In the genomic region with DNA sequence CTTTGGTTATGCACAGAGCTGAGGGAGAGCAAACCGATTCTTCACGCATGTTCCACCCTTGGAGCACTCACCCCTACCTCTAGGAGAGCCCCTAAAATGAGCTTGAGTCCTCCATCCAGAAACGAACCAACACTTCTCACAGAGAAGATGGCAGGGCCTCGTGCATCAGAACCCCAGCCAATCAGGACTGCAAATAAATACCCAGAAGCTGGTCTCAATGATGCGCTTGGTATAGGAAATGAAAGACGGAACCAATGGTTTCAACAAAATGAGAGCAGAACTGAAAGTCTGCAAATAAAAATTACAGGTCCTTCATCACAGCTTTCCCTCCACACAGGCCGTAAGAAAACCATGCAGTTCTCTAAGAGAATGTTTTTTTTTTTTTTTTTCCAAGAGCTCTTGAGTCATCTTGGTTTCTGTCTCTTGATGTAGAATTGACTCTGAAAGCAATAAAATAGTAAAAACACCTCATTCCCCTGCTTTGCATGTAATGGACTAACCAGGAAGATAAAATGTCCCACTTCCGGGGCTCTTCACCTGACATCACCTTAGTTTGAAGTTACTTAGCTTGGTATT, we compare ENCODE assay signal across 9 cellular contexts. TPM values are rescaled to one million over a fixed set of nuclear protein-coding genes. Genes with fewer than 3 reads are reported as not detected.
A peak's percentile ranks its signal among the peaks of the same experiment; 100 is the strongest.
DNase-seq lines count a peak whose midpoint lies in the region; ATAC-seq and TF ChIP-seq lines count a peak whose summit lies in the region.
"Had no signal": no experiment of that assay in that cellular context is flagged by ENCODE, and none has a peak within 500 bp of the region (broad histone marks: within the 10 kb centered on the region; RNA-seq: fewer than 3 reads in every experiment).

No MANE protein-coding gene starts in this region.

- ATAC-seq in GM21526 (IDR thresholded peaks at IDR 0.05; ENCODE audit: low FRiP score, unreplicated experiment), result peak; percentile 74

- peak overlapping the region; percentile 97 for H3K27ac ChIP-seq in epithelial cell of prostate
- H3K27ac ChIP-seq in A673 (ENCODE audit: low read depth, low read length, poor library complexity, severe bottlenecking), result no peak overlapping the region
- H3K27ac ChIP-seq: upper lobe of left lung had no signal

- intact Hi-C loops in A673 (cut with micrococcal nuclease; ENCODE audit: unreplicated experiment), result no loop called here

- POLR2A ChIA-PET in A673 (lab: Charles Lee; ENCODE audit: low non-redundant PET), result no interaction called here

- no TSS peak for BruUV-seq in A673 (replicated peaks; lab: Mats Ljungman, UMichigan)

- H3K9me3 ChIP-seq in A673 (ENCODE audit: low read depth, low read length, poor library complexity, severe bottlenecking), result no peaks in the 10 kb centered on the region
- H3K9me3 ChIP-seq: upper lobe of left lung had no signal

- CTCF ChIA-PET in A673 (lab: Charles Lee), result no interaction called here

- H3K27me3 ChIP-seq in GM06990 (replicated peaks; ENCODE audit: control insufficient read depth, insufficient read depth, low read length) (no peaks in the 10 kb centered on the region), A673 (replicated peaks; ENCODE audit: insufficient read depth, low read depth, low read length, poor library complexity) (no peaks in the 10 kb centered on the region)
- H3K27me3 ChIP-seq: upper lobe of left lung had no signal

- TF ChIP-seq CTCF in GM06990 (IDR thresholded peaks at IDR 0.05; ENCODE audit: insufficient read depth, low read length, poor library complexity, severe bottlenecking) (no peak), A673 (conservative IDR thresholded peaks at IDR 0.05; ENCODE audit: low read depth, low read length) (no peak)

- H3K4me1 ChIP-seq in A673 (ENCODE audit: insufficient read depth, low read length, poor library complexity, severe bottlenecking), result no peaks in the 10 kb centered on the region

- no peaks in the 10 kb centered on the region for H3K36me3 ChIP-seq in GM06990 (ENCODE audit: control insufficient read depth, insufficient read depth, low read length)
- H3K36me3 ChIP-seq in A673 (ENCODE audit: insufficient read depth, low read length, poor library complexity, severe bottlenecking), result no peaks in the 10 kb centered on the region
- H3K36me3 ChIP-seq: upper lobe of left lung had no signal

- H3K4me3 ChIP-seq in GM06990 (replicated peaks; ENCODE audit: low read depth, low read length) (no peak overlapping the region), A673 (ENCODE audit: low read depth, low read length, poor library complexity, severe bottlenecking) (no peak overlapping the region)
- H3K4me3 ChIP-seq: upper lobe of left lung had no signal

- DNase-seq in GM06990 (ENCODE audit: extremely low read depth, insufficient read length) (peak; percentile 75), M059J (ENCODE audit: low read depth) (peak; percentile 59), epithelial cell of prostate (ENCODE audit: low read depth, low spot score) (no peak), GM03348 (ENCODE audit: low spot score) (no peak), NCI-H1436 (lab: John Stamatoyannopoulos, UW) (no peak), AML-193 (lab: John Stamatoyannopoulos, UW) (no peak), A673 (ENCODE audit: low spot score) (no peak)
- DNase-seq: upper lobe of left lung had no signal

RNA-seq across cellular contexts. Expression of gene KLF6, which starts 23.8 kb away (rescaled TPM):
- 4.8 and 9.9 TPM in 2 replicates for total RNA-seq in M059J (2014; rRNA removed; shearing (Covaris generic))
- 57.3 and 70.1 TPM in 2 replicates for total RNA-seq in A673 (2021)

Comparison
In these comparisons a context has a peak if more than half of its experiments do, and no peak if none do; other contexts are left out.
1. DNase-seq: peak in GM06990 (single experiment) and M059J (single experiment); none in epithelial cell of prostate (single experiment), GM03348 (single experiment), NCI-H1436 (single experiment), AML-193 (0 of 2) and A673 (single experiment).